Comparison of ENCODE assay signal across 25 cellular contexts in the genomic region with DNA sequence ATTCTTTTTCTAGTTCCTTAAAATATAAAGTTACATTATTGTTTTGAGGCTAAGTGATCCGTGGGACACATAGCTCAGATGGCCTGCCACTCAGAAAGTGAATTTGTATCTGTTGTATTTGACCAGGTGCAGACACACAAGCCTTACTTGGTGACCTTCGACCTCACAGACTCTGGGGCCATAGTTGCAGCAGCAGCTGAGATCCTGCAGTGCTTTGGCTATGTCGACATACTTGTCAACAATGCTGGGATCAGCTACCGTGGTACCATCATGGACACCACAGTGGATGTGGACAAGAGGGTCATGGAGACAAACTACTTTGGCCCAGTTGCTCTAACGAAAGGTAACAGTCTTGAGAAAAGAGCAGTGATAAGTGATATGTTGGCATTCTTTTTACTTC.
"Had no signal": no experiment of that assay in that cellular context is flagged by ENCODE, and none has a peak within 500 bp of the region (broad histone marks: within the 10 kb centered on the region; RNA-seq: fewer than 3 reads in every experiment).

No MANE protein-coding gene starts in this region.

- H3K27ac Mint-ChIP-seq: activated naive CD4-positive, alpha-beta T cell treated with anti-CD3 and anti-CD28 coated beads, Interleukin-2, amount 50 U/mL, for 72 hours; dendritic cell treated with granulocyte-macrophage colony-stimulating factor and Interleukin-4, amounts not matched to agents 40 ng/mL and 50 ng/mL, for 4 days; stimulated activated effector memory CD8-positive, alpha-beta T cell treated with anti-CD3 and anti-CD28 coated beads, Interleukin-12 subunit alpha, Interleukin-12 subunit beta, amount 100 ng/mL, for 72 hours had no signal

- H3K27ac ChIP-seq: adrenal gland, breast epithelium, epithelial cell of prostate, hepatocyte, left lung, prostate gland, thyroid gland, VCaP had no signal

- H3K4me1 ChIP-seq: adrenal gland, breast epithelium, prostate gland, thyroid gland had no signal

- DNase-seq: activated CD4-positive, alpha-beta T cell treated with anti-CD3 and anti-CD28 coated beads, Interleukin-2, amount 50 U/mL, for 1 hour; activated CD4-positive, CD25-positive, alpha-beta regulatory T cell treated with anti-CD3 and anti-CD28 coated beads, Interleukin-2, amount 50 U/mL, for 72 hours; activated CD8-positive, alpha-beta memory T cell treated with anti-CD3 and anti-CD28 coated beads for 24 hours; activated CD8-positive, alpha-beta memory T cell treated with anti-CD3 and anti-CD28 coated beads, Interleukin-2, amount 50 U/mL, for 48 hours; activated gamma-delta T cell; activated T-cell treated with anti-CD3 and anti-CD28 coated beads, Interleukin-2, amount 50 U/mL, for 48 hours; adrenal gland; foreskin fibroblast; left lung; mammary epithelial cell; midbrain; right cardiac atrium; stimulated activated CD4-positive, alpha-beta T cell treated with anti-CD3 and anti-CD28 coated beads, Interleukin-4, amount 100 ng/mL, for 24 hours; T-helper 2 cell; thyroid gland had no signal

- H3K9me3 Mint-ChIP-seq: activated naive CD4-positive, alpha-beta T cell treated with anti-CD3 and anti-CD28 coated beads, Interleukin-2, amount 50 U/mL, for 72 hours; dendritic cell treated with granulocyte-macrophage colony-stimulating factor and Interleukin-4, amounts not matched to agents 40 ng/mL and 50 ng/mL, for 4 days; neural crest cell; stimulated activated effector memory CD8-positive, alpha-beta T cell treated with anti-CD3 and anti-CD28 coated beads, Interleukin-12 subunit alpha, Interleukin-12 subunit beta, amount 100 ng/mL, for 72 hours had no signal

- H3K4me1 Mint-ChIP-seq: neural crest cell; stimulated activated effector memory CD8-positive, alpha-beta T cell treated with anti-CD3 and anti-CD28 coated beads, Interleukin-12 subunit alpha, Interleukin-12 subunit beta, amount 100 ng/mL, for 72 hours had no signal

- H3K4me3 ChIP-seq: adrenal gland, breast epithelium, hepatocyte, left lung, prostate gland, smooth muscle cell, thyroid gland had no signal

- H3K9me3 ChIP-seq: adrenal gland, breast epithelium, left lung, prostate gland, thyroid gland had no signal

- H3K27me3 Mint-ChIP-seq: dendritic cell treated with granulocyte-macrophage colony-stimulating factor and Interleukin-4, amounts not matched to agents 40 ng/mL and 50 ng/mL, for 4 days had no signal

- H3K27me3 ChIP-seq: adrenal gland, breast epithelium, hepatocyte, left lung, thyroid gland had no signal

- ATAC-seq: activated naive CD4-positive, alpha-beta T cell treated with anti-CD3 and anti-CD28 coated beads, Interleukin-2, amount 50 U/mL, for 72 hours; left lung; right cardiac atrium; stimulated activated effector memory CD8-positive, alpha-beta T cell treated with anti-CD3 and anti-CD28 coated beads, Interleukin-12 subunit alpha, Interleukin-12 subunit beta, amount 100 ng/mL, for 72 hours had no signal

- H3K36me3 ChIP-seq: breast epithelium had no signal

- H3K4me3 Mint-ChIP-seq: dendritic cell treated with granulocyte-macrophage colony-stimulating factor and Interleukin-4, amounts not matched to agents 40 ng/mL and 50 ng/mL, for 4 days; neural crest cell; stimulated activated effector memory CD8-positive, alpha-beta T cell treated with anti-CD3 and anti-CD28 coated beads, Interleukin-12 subunit alpha, Interleukin-12 subunit beta, amount 100 ng/mL, for 72 hours had no signal
